In the genomic region with DNA sequence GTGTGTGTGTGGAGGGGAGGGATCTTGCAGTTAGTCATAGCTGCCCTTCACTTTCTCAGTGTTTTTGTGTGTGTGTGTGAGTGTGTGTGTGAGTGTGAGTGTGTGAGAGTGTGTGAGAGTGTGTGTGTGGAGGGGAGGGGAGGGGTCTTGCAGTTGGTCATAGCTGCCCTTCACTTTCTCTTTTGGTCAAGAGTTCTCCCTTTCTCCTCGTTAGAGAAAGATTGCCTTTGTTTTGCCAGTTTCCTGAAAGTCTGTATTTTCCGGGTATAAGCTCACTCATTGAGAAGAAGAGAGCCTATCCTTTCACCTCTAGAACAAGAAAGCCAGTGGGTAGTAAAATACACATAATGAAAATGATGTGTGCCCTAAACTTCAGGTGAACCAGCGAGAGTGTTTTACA, we compare ENCODE assay signal across 14 cellular contexts.
DNase-seq lines count a peak whose midpoint lies in the region; ATAC-seq and TF ChIP-seq lines count a peak whose summit lies in the region.
"Had no signal": no experiment of that assay in that cellular context is flagged by ENCODE, and none has a peak within 500 bp of the region (broad histone marks: within the 10 kb centered on the region; RNA-seq: fewer than 3 reads in every experiment).

No MANE protein-coding gene starts in this region.

- no peak overlapping the region for H3K23ac ChIP-seq in mesenchymal stem cell (ENCODE audit: low read length in 2 of 2)

- peak overlapping the region in 1 of 2 experiments; percentile 11 for H2BK12ac ChIP-seq in mesenchymal stem cell (ENCODE audit: low read length in 2 of 2)

- H4K8ac ChIP-seq in mesenchymal stem cell (ENCODE audit: low read length): peak overlapping the region; percentile 12

- H3K4me3 ChIP-seq in colonic mucosa (no peak overlapping the region), mesenchymal stem cell (ENCODE audit: insufficient read depth in 1 of 2, low read depth in 1 of 2, low read length in 2 of 2) (no peak overlapping the region)
- H3K4me3 ChIP-seq: HAP-1, SJSA1 had no signal

- no peak for ATAC-seq in GM18909 (IDR thresholded peaks at IDR 0.05; ENCODE audit: poor library complexity, unreplicated experiment)

- H3K4me1 ChIP-seq in colonic mucosa (peaks cover 3% of the 10 kb centered on the region), mesenchymal stem cell (ENCODE audit: control insufficient read depth, insufficient read depth, low read depth, low read length) (peaks cover 4% of the 10 kb centered on the region)
- H3K4me1 ChIP-seq: HAP-1, SJSA1 had no signal

- no peaks in the 10 kb centered on the region for H3K79me1 ChIP-seq in mesenchymal stem cell (replicated peaks; ENCODE audit: low read length, poor library complexity, severe bottlenecking)

- DNase-seq in NCI-H2029 (lab: John Stamatoyannopoulos, UW) (peak; percentile 11), NCI-H2029 treated with DMSO at 0.1 percent for 48 hours (lab: John Stamatoyannopoulos, UW) (no peak), colonic mucosa (peak; percentile 15), mesenchymal stem cell (no peak), NCI-H82 treated with DMSO at 0.1 percent for 48 hours (lab: John Stamatoyannopoulos, UW; ENCODE audit: unreplicated experiment) (no peak), COLO668 (lab: John Stamatoyannopoulos, UW; ENCODE audit: unreplicated experiment) (no peak), NCI-H2196 treated with DMSO at 0.1 percent for 48 hours (lab: John Stamatoyannopoulos, UW; ENCODE audit: unreplicated experiment) (no peak)
- DNase-seq: CD8-positive, alpha-beta memory T cell; DND-41; NCI-H82 had no signal

- TF ChIP-seq CTCF in colonic mucosa (IDR thresholded peaks at IDR 0.05): no peak

- WGBS in mesenchymal stem cell: 75% methylated on average over 2 of the region's 3 CpGs

- H3K14ac ChIP-seq in mesenchymal stem cell (ENCODE audit: low read length in 2 of 2): peak overlapping the region in 1 of 2 experiments; percentile 19

- H3K36me3 ChIP-seq in colonic mucosa (no peaks in the 10 kb centered on the region), mesenchymal stem cell (ENCODE audit: control insufficient read depth in 1 of 2, insufficient read depth in 2 of 2, low read depth in 1 of 2, low read length in 2 of 2) (no peaks in the 10 kb centered on the region)
- H3K36me3 ChIP-seq: HAP-1, SJSA1 had no signal

- H3K9me3 ChIP-seq in colonic mucosa: no peaks in the 10 kb centered on the region
- no peaks in the 10 kb centered on the region for H3K9me3 ChIP-seq in mesenchymal stem cell (ENCODE audit: control insufficient read depth, low read length)
- H3K9me3 ChIP-seq: SJSA1 had no signal

- H2BK5ac ChIP-seq in mesenchymal stem cell (ENCODE audit: low read depth, low read length, poor library complexity, severe bottlenecking): no peak overlapping the region

- no peak overlapping the region for H2AFZ ChIP-seq in mesenchymal stem cell (ENCODE audit: low read depth, low read length)

- intact Hi-C loops in colonic mucosa (cut with DNase I): no loop called here

- H3K9ac ChIP-seq in colonic mucosa (ENCODE audit: low read depth in 2 of 2, low read length in 2 of 2) (peak overlapping the region in 1 of 2 donors; percentile 43), mesenchymal stem cell (ENCODE audit: low read length) (no peak overlapping the region)

- H3K27me3 ChIP-seq in colonic mucosa: no peaks in the 10 kb centered on the region
- no peaks in the 10 kb centered on the region for H3K27me3 ChIP-seq in mesenchymal stem cell (ENCODE audit: control insufficient read depth in 1 of 2, insufficient read depth in 1 of 2, low read length in 2 of 2)
- H3K27me3 ChIP-seq: SJSA1 had no signal

- no peak overlapping the region for H2BK120ac ChIP-seq in mesenchymal stem cell (ENCODE audit: low read depth, low read length)

- no peak overlapping the region for H2AK5ac ChIP-seq in mesenchymal stem cell (ENCODE audit: low read length, severe bottlenecking)

- no peak overlapping the region for H4K91ac ChIP-seq in mesenchymal stem cell (ENCODE audit: low read length)

- no peak overlapping the region for H3K27ac ChIP-seq in colonic mucosa
- no peak overlapping the region for H3K27ac ChIP-seq in mesenchymal stem cell (ENCODE audit: low read length, poor library complexity, severe bottlenecking)
- H3K27ac ChIP-seq: 22Rv1, SJSA1 had no signal

- H3K4me2 ChIP-seq in mesenchymal stem cell (ENCODE audit: low read length, poor library complexity, severe bottlenecking): no peak overlapping the region

- H3K18ac ChIP-seq in mesenchymal stem cell (ENCODE audit: low read depth in 1 of 2, low read length in 2 of 2): peak overlapping the region in 1 of 2 experiments; percentile 11

- H2BK15ac ChIP-seq in mesenchymal stem cell (ENCODE audit: low read depth, poor library complexity, severe bottlenecking): no peak overlapping the region

- no peak overlapping the region for H3K4ac ChIP-seq in mesenchymal stem cell (ENCODE audit: low read depth in 1 of 2, low read length in 2 of 2)

Comparison
In these comparisons a context has a peak if more than half of its experiments do, and no peak if none do; other contexts are left out.
1. DNase-seq: peak in NCI-H2029 (single experiment) and colonic mucosa (single experiment); none in NCI-H2029 treated with DMSO at 0.1 percent for 48 hours (single experiment), mesenchymal stem cell (single experiment), NCI-H82 treated with DMSO at 0.1 percent for 48 hours (single experiment), COLO668 (single experiment) and NCI-H2196 treated with DMSO at 0.1 percent for 48 hours (single experiment).